In genomic region chrX:55342533-55343501, GRCh38 we compare ENCODE assay signal across 8 cellular contexts.
DNase-seq lines count a peak whose midpoint lies in the region; ATAC-seq and TF ChIP-seq lines count a peak whose summit lies in the region.

No MANE protein-coding gene starts in this region.

- peaks cover 4% of the 10 kb centered on the region for H3K4me1 Mint-ChIP-seq in activated CD8-positive, alpha-beta memory T cell treated with anti-CD3 and anti-CD28 coated beads, Interleukin-2, amount 10 ng/mL, durations not matched to agents 7 days and 5 days
- H3K4me1 Mint-ChIP-seq in activated B cell treated with CpG ODN at 0.5 μM for 24 hours, result peaks cover 3% of the 10 kb centered on the region

- intact Hi-C loops in activated B cell treated with CpG ODN at 0.5 μM for 24 hours (cut with micrococcal nuclease), result loop anchor here (1.0 to 5.0 kb wide), 3 partner anchors 208 to 374 kb away; partner anchors contain the start of gene RRAGB

- no peaks in the 10 kb centered on the region for H3K9me3 Mint-ChIP-seq in activated CD8-positive, alpha-beta memory T cell treated with anti-CD3 and anti-CD28 coated beads, Interleukin-2, amount 10 ng/mL, durations not matched to agents 7 days and 5 days (ENCODE audit: low read depth)
- no peaks in the 10 kb centered on the region for H3K9me3 Mint-ChIP-seq in activated B cell treated with CpG ODN at 0.5 μM for 24 hours

- peak; percentile 57 for ATAC-seq in activated CD8-positive, alpha-beta memory T cell treated with anti-CD3 and anti-CD28 coated beads, Interleukin-2, amount 10 ng/mL, durations not matched to agents 7 days and 5 days
- ATAC-seq in GM21576 (IDR thresholded peaks at IDR 0.05; ENCODE audit: unreplicated experiment), result peak; percentile 89
- peak; percentile 68 for ATAC-seq in activated B cell treated with CpG ODN at 0.5 μM for 24 hours (ENCODE audit: low read depth)

- no peak overlapping the region for H3K4me3 Mint-ChIP-seq in activated CD8-positive, alpha-beta memory T cell treated with anti-CD3 and anti-CD28 coated beads, Interleukin-2, amount 10 ng/mL, durations not matched to agents 7 days and 5 days
- H3K4me3 Mint-ChIP-seq in activated B cell treated with CpG ODN at 0.5 μM for 24 hours, result no peak overlapping the region

- no peaks in the 10 kb centered on the region for H3K36me3 Mint-ChIP-seq in activated CD8-positive, alpha-beta memory T cell treated with anti-CD3 and anti-CD28 coated beads, Interleukin-2, amount 10 ng/mL, durations not matched to agents 7 days and 5 days
- H3K36me3 Mint-ChIP-seq in activated B cell treated with CpG ODN at 0.5 μM for 24 hours (ENCODE audit: low read depth), result no peaks in the 10 kb centered on the region

- H3K4me3 ChIP-seq in LNCaP clone FGC (ENCODE audit: low read depth, low read length) (no peak overlapping the region), epithelial cell of proximal tubule (ENCODE audit: low read depth, low read length) (no peak overlapping the region)

- POLR2A ChIA-PET in activated B cell treated with CpG ODN at 0.5 μM for 24 hours (lab: Charles Lee), result no interaction called here

- peak; percentile 48 for DNase-seq in activated CD8-positive, alpha-beta memory T cell treated with anti-CD3 and anti-CD28 coated beads, Interleukin-2, amount 10 ng/mL, durations not matched to agents 7 days and 5 days
- DNase-seq in activated CD8-positive, alpha-beta memory T cell treated with anti-CD3 and anti-CD28 coated beads for 24 hours, result no peak
- DNase-seq in LNCaP clone FGC (ENCODE audit: low read depth) (peak; percentile 1), activated B cell treated with CpG ODN at 0.5 μM for 24 hours (no peak), epithelial cell of proximal tubule (ENCODE audit: low read depth) (no peak), renal cortical epithelial cell (ENCODE audit: low read depth) (peak; percentile 4), hippocampal formation (lab: John Stamatoyannopoulos, UW) (no peak)

- H3K27me3 Mint-ChIP-seq in activated CD8-positive, alpha-beta memory T cell treated with anti-CD3 and anti-CD28 coated beads, Interleukin-2, amount 10 ng/mL, durations not matched to agents 7 days and 5 days, result no peaks in the 10 kb centered on the region
- peaks cover 4% of the 10 kb centered on the region for H3K27me3 Mint-ChIP-seq in activated B cell treated with CpG ODN at 0.5 μM for 24 hours

- CTCF ChIA-PET in activated CD8-positive, alpha-beta memory T cell treated with anti-CD3 and anti-CD28 coated beads, Interleukin-2, amount 10 ng/mL, durations not matched to agents 7 days and 5 days (lab: Charles Lee), result interaction anchor here (1.0 to 1.5 kb wide), 2 partner anchors 208 kb away, joined by 3 to 4 read pairs; no protein-coding TSS in a partner anchor
- CTCF ChIA-PET in activated B cell treated with CpG ODN at 0.5 μM for 24 hours (lab: Charles Lee), result interaction anchor here (0.6 to 2.0 kb wide), 6 partner anchors 12 to 1635 kb away, joined by 3 to 10 read pairs (median 4); no protein-coding TSS in a partner anchor

- peak; percentile 67 for TF ChIP-seq CTCF in LNCaP clone FGC (IDR thresholded peaks at IDR 0.05; ENCODE audit: control insufficient read depth, extremely low read depth, insufficient read depth)
- TF ChIP-seq CTCF in activated B cell treated with CpG ODN at 0.5 μM for 24 hours (IDR thresholded peaks at IDR 0.05), result no peak
- peak; percentile 64 for TF ChIP-seq CTCF in epithelial cell of proximal tubule (conservative IDR thresholded peaks at IDR 0.05; ENCODE audit: low read depth, low read length)

- no peak overlapping the region for H3K27ac Mint-ChIP-seq in activated CD8-positive, alpha-beta memory T cell treated with anti-CD3 and anti-CD28 coated beads, Interleukin-2, amount 10 ng/mL, durations not matched to agents 7 days and 5 days
- H3K27ac Mint-ChIP-seq in activated B cell treated with CpG ODN at 0.5 μM for 24 hours, result no peak overlapping the region

Comparison
In these comparisons a context has a peak if more than half of its experiments do, and no peak if none do; other contexts are left out.
1. DNase-seq: peak in activated CD8-positive, alpha-beta memory T cell treated with anti-CD3 and anti-CD28 coated beads, Interleukin-2, amount 10 ng/mL, durations not matched to agents 7 days and 5 days (single experiment), LNCaP clone FGC (single experiment) and renal cortical epithelial cell (single experiment); none in activated CD8-positive, alpha-beta memory T cell treated with anti-CD3 and anti-CD28 coated beads for 24 hours (single experiment), activated B cell treated with CpG ODN at 0.5 μM for 24 hours (single experiment), epithelial cell of proximal tubule (single experiment) and hippocampal formation (0 of 2).
2. Peak in every context shown above with its lines, with median percentiles within 50 percentile points of each other: ATAC-seq.